Comparison of ENCODE assay signal across 11 cellular contexts in the genomic region with DNA sequence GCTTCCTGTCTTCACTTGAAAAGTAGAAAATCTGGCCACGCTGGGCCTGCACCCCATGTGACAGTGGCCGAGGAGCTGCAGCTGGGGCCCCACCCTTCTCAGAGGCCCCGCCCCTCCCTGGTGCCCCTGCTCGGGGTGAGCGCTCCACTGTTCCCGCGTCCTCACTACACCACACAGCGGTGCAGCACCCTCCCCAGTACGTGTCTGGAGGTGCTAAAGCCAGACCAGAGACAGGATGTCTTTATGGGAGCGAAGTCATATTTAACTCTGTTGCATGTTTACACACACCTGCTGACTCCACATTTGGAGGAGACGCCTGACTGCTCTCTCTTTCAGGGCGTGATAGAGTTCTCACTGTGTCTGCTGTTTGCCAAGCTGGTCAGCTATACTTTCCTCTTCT. TPM values are rescaled to one million over a fixed set of nuclear protein-coding genes. Genes with fewer than 3 reads are reported as not detected.
DNase-seq lines count a peak whose midpoint lies in the region; ATAC-seq, FAIRE-seq and TF ChIP-seq lines count a peak whose summit lies in the region.
"Had no signal": no experiment of that assay in that cellular context is flagged by ENCODE, and none has a peak within 500 bp of the region (broad histone marks: within the 10 kb centered on the region; RNA-seq: fewer than 3 reads in every experiment).

No MANE protein-coding gene starts in this region.

- FAIRE-seq in GM12892 (lab: Jason Lieb, UNC) = peak; percentile 81
- FAIRE-seq: urothelium cell line had no signal

- H3K4me3 Mint-ChIP-seq in nephron progenitor cell = peak overlapping the region; percentile 1
- H3K4me3 Mint-ChIP-seq: dendritic cell treated with granulocyte-macrophage colony-stimulating factor and Interleukin-4, amounts not matched to agents 40 ng/mL and 50 ng/mL, for 4 days had no signal

- DNase-seq in GM12892 (ENCODE audit: insufficient read length) (peak; percentile 47), NCI-H526 treated with DMSO at 0.1 percent for 48 hours (lab: John Stamatoyannopoulos, UW) (peak; percentile 70), nephron progenitor cell (peak; percentile 40), SK-N-DZ (ENCODE audit: low spot score) (no peak), activated T-cell treated with anti-CD3 and anti-CD28 coated beads for 4 hours (no peak), anterior cingulate cortex (lab: John Stamatoyannopoulos, UW) (no peak), HuH-7 (ENCODE audit: low spot score) (no peak)
- DNase-seq: left cardiac atrium had no signal

- H3K27ac Mint-ChIP-seq in nephron progenitor cell = peak overlapping the region; percentile 41
- H3K27ac Mint-ChIP-seq: dendritic cell treated with granulocyte-macrophage colony-stimulating factor and Interleukin-4, amounts not matched to agents 40 ng/mL and 50 ng/mL, for 4 days had no signal

- no peak for TF ChIP-seq POLR2A in GM12892 (IDR thresholded peaks at IDR 0.05; ENCODE audit: low read depth, low read length)

- no peaks in the 10 kb centered on the region for H3K9me3 Mint-ChIP-seq in nephron progenitor cell
- H3K9me3 Mint-ChIP-seq: dendritic cell treated with granulocyte-macrophage colony-stimulating factor and Interleukin-4, amounts not matched to agents 40 ng/mL and 50 ng/mL, for 4 days had no signal

- H3K27me3 Mint-ChIP-seq in nephron progenitor cell (ENCODE audit: low read depth, poor library complexity) = peaks cover 3% of the 10 kb centered on the region
- H3K27me3 Mint-ChIP-seq: dendritic cell treated with granulocyte-macrophage colony-stimulating factor and Interleukin-4, amounts not matched to agents 40 ng/mL and 50 ng/mL, for 4 days had no signal

- TF ChIP-seq CTCF in nephron progenitor cell (IDR thresholded peaks at IDR 0.05) = no peak

- H3K36me3 Mint-ChIP-seq in nephron progenitor cell (ENCODE audit: low read depth) = no peaks in the 10 kb centered on the region

- peaks cover 69% of the 10 kb centered on the region for H3K4me1 Mint-ChIP-seq in nephron progenitor cell

- ATAC-seq in HG02588 (IDR thresholded peaks at IDR 0.05; ENCODE audit: unreplicated experiment) = peak; percentile 68
- ATAC-seq: left cardiac atrium had no signal

RNA-seq across cellular contexts. Expression of a gene that starts 48.1 kb away (rescaled TPM):
- 15.2 TPM for polyA plus RNA-seq in GM12892 (2012; ENCODE audit: missing spikeins)
- 3.5 and 4.2 TPM in 2 replicates for polyA plus RNA-seq in SK-N-DZ (2014; cell fraction: cytosol; rRNA removed)
- 3.6 and 6.2 TPM in 2 replicates for polyA plus RNA-seq in SK-N-DZ (2014; cell fraction: nucleus; rRNA removed)

Comparison
In these comparisons a context has a peak if more than half of its experiments do, and no peak if none do; other contexts are left out.
1. DNase-seq: peak in GM12892 (single experiment), NCI-H526 treated with DMSO at 0.1 percent for 48 hours (single experiment) and nephron progenitor cell (single experiment); none in SK-N-DZ (single experiment), activated T-cell treated with anti-CD3 and anti-CD28 coated beads for 4 hours (single experiment), anterior cingulate cortex (0 of 58) and HuH-7 (single experiment).